In genomic region chr2:101614127-101614759, GRCh38 we compare ENCODE assay signal across 15 cellular contexts.
DNase-seq lines count a peak whose midpoint lies in the region; ATAC-seq and TF ChIP-seq lines count a peak whose summit lies in the region.
"Had no signal": no experiment of that assay in that cellular context is flagged by ENCODE, and none has a peak within 500 bp of the region (broad histone marks: within the 10 kb centered on the region; RNA-seq: fewer than 3 reads in every experiment).

No MANE protein-coding gene starts in this region.

- no peaks in the 10 kb centered on the region for H3K9me3 ChIP-seq in HEK293 (ENCODE audit: control insufficient read depth, insufficient read depth, low read depth, low read length)
- H3K9me3 ChIP-seq in hepatocyte (ENCODE audit: low read depth): no peaks in the 10 kb centered on the region
- H3K9me3 ChIP-seq: BE2C, HAP-1 had no signal

- H3K4me2 ChIP-seq in hepatocyte: peak overlapping the region; percentile 24

- CTCF ChIA-PET in HEK293 (lab: Yijun Ruan, JAX): interaction anchor here (0.7 to 1.1 kb wide), 3 partner anchors 11 to 272 kb away, joined by 3 to 5 read pairs (median 4); no protein-coding TSS in a partner anchor

- no peaks in the 10 kb centered on the region for H4K20me1 ChIP-seq in hepatocyte (ENCODE audit: insufficient read depth, poor library complexity, severe bottlenecking)

- H3K36me3 ChIP-seq in HEK293 (ENCODE audit: control insufficient read depth in 2 of 2, insufficient read depth in 1 of 2, low read length in 2 of 2) (no peaks in the 10 kb centered on the region), hepatocyte (replicated peaks; ENCODE audit: insufficient read depth, low read depth) (no peaks in the 10 kb centered on the region)
- H3K36me3 ChIP-seq: BE2C, HAP-1 had no signal

- peak; percentile 10 for DNase-seq in NCI-H69 (lab: John Stamatoyannopoulos, UW)
- DNase-seq in hepatocyte (ENCODE audit: low spot score): no peak
- no peak for DNase-seq in activated CD8-positive, alpha-beta memory T cell treated with anti-CD3 and anti-CD28 coated beads, Interleukin-2, amount 50 U/mL, for 48 hours
- DNase-seq in NCI-H2107 treated with DMSO at 0.1 percent for 48 hours (lab: John Stamatoyannopoulos, UW; ENCODE audit: unreplicated experiment): no peak
- DNase-seq: ACHN; BE2C; C1 segment of cervical spinal cord; CD4-positive, CD25-positive, alpha-beta regulatory T cell; CD8-positive, alpha-beta memory T cell; COR-L47; KG1 had no signal

- H3K27ac ChIP-seq in HEK293 (ENCODE audit: extremely low read depth, low read depth, low read length) (no peak overlapping the region), hepatocyte (peak overlapping the region; percentile 28)

- 75% methylated on average over 5 of the region's 5 CpGs for WGBS in hepatocyte (ENCODE audit: low lambda C conversion rate, missing lambda C conversion rate)

- H3K79me2 ChIP-seq in hepatocyte: no peaks in the 10 kb centered on the region

- POLR2A ChIA-PET in HEK293 (lab: Yijun Ruan, JAX): no interaction called here

- no peak for TF ChIP-seq CTCF in HEK293 (tag by site-specific recombination; IDR thresholded peaks at IDR 0.05)
- no peak for TF ChIP-seq CTCF in hepatocyte (IDR thresholded peaks at IDR 0.05; ENCODE audit: poor library complexity)

- H3K27me3 ChIP-seq in hepatocyte: no peaks in the 10 kb centered on the region
- H3K27me3 ChIP-seq: BE2C had no signal

- H2AFZ ChIP-seq in hepatocyte: no peak overlapping the region

- H3K4me3 ChIP-seq in HEK293 (ENCODE audit: low read depth, low read length) (no peak overlapping the region), hepatocyte (no peak overlapping the region)
- H3K4me3 ChIP-seq: HAP-1 had no signal

- no peak for ATAC-seq in HG03442 (IDR thresholded peaks at IDR 0.05; ENCODE audit: unreplicated experiment)
- ATAC-seq in GM21576 (IDR thresholded peaks at IDR 0.05; ENCODE audit: unreplicated experiment): no peak

- H3K9me2 ChIP-seq in hepatocyte (replicated peaks; ENCODE audit: insufficient read depth): no peaks in the 10 kb centered on the region

- H3K4me1 ChIP-seq in HEK293 (ENCODE audit: control insufficient read depth, insufficient read depth, low read length): no peaks in the 10 kb centered on the region
- H3K4me1 ChIP-seq in hepatocyte (ENCODE audit: insufficient read depth): peaks cover 7% of the 10 kb centered on the region
- H3K4me1 ChIP-seq: BE2C, HAP-1 had no signal

TF ChIP-seq in HEK293, 187 proteins besides CTCF, POLR2A, EP300 and RAD21:
- no peak for TF ChIP-seq ZNF501 (tag by site-specific recombination; IDR thresholded peaks at IDR 0.05)
- TF ChIP-seq SCRT2 (tag by site-specific recombination; IDR thresholded peaks at IDR 0.05): peak; percentile 44; the same call in 1 of the 2 replicates
